Comparison of ENCODE assay signal across 19 cellular contexts in the genomic region with DNA sequence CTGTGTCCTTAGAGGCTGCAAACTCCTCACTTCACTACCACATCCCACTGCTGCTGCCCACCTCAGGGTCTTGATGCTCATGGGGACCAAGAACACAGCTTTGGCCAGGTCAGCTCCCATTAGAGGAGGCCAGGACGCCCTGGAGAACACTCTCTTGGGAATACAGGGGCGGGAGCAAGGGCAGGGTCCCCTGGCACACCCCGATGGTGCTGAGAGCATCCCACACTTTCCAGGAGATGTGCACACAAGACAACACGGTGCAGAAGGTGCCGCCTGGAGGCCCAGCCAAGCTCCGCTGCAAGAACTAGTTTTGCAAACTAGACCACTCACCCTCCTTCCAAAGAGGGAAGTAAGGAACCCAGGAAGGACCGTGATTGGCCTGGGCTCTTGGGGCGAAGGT.
"Had no signal": no experiment of that assay in that cellular context is flagged by ENCODE, and none has a peak within 500 bp of the region (broad histone marks: within the 10 kb centered on the region; RNA-seq: fewer than 3 reads in every experiment).

No MANE protein-coding gene starts in this region.

- H3K27me3 ChIP-seq: neutrophil, right atrium auricular region, right lobe of liver, tibial artery, upper lobe of right lung had no signal

- H3K27ac ChIP-seq: left lung, lower lobe of right lung, neutrophil, parathyroid adenoma, right atrium auricular region, right lobe of liver, suprapubic skin, thoracic aorta, tibial artery, upper lobe of right lung had no signal

- H3K4me1 ChIP-seq: left lung, lower lobe of right lung, parathyroid adenoma, right atrium auricular region, right lobe of liver, suprapubic skin, tibial artery, upper lobe of right lung had no signal

- H3K4me3 ChIP-seq: left lung, lower lobe of right lung, right atrium auricular region, right lobe of liver, suprapubic skin, thoracic aorta, tibial artery, upper lobe of right lung had no signal

- H3K36me3 ChIP-seq: left lung, lower lobe of right lung, neutrophil, right atrium auricular region, right lobe of liver, suprapubic skin, thoracic aorta, tibial artery, upper lobe of right lung had no signal

- H3K9me3 ChIP-seq: left lung, lower lobe of right lung, neutrophil, right atrium auricular region, right lobe of liver, suprapubic skin, thoracic aorta, tibial artery, upper lobe of right lung had no signal

- DNase-seq: hippocampal formation; left colon; left lung; lower lobe of right lung; mammary epithelial cell; mesenchymal stem cell; naive B cell; occipital lobe; right lobe of liver; stimulated activated CD4-positive, alpha-beta T cell treated with anti-CD3 and anti-CD28 coated beads, Interleukin-4, amount 100 ng/mL, for 24 hours; stimulated activated naive CD4-positive, alpha-beta T cell; tibial artery; trophoblast cell; upper lobe of right lung had no signal
